ENCODE assay signal across 1 cellular context in the genomic region with DNA sequence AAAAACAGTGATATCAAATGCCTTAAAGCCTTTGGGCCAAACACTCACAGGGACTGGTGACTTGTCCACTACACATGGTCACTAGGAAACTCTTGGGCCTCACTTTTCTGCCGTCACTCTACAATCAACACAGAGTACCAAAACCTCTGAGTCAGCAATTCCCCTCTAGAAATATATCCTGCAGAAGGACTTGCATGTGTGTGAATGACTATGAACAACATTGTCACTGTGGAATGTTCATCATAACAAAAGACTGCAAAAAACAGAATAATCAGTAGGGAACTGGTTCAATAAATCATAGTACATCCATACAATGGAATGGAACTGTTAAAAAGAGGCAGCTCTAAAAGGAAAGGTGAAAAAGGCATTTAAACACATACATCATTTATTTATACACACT.
TF ChIP-seq lines count a peak whose summit lies in the region.

No MANE protein-coding gene starts in this region.

TF ChIP-seq in endothelial cell of umbilical vein, 7 proteins besides CTCF, POLR2A, EP300 and RAD21:
- no peak for TF ChIP-seq MAX (IDR thresholded peaks at IDR 0.05; ENCODE audit: insufficient read depth, insufficient read length)
- no peak for TF ChIP-seq FOS (IDR thresholded peaks at IDR 0.05; ENCODE audit: borderline replicate concordance, insufficient read depth, low read length)
TF ChIP-seq in endothelial cell of umbilical vein: peak in this region for 0.
